13 cellular contexts compared by ENCODE assay signal in the genomic region with DNA sequence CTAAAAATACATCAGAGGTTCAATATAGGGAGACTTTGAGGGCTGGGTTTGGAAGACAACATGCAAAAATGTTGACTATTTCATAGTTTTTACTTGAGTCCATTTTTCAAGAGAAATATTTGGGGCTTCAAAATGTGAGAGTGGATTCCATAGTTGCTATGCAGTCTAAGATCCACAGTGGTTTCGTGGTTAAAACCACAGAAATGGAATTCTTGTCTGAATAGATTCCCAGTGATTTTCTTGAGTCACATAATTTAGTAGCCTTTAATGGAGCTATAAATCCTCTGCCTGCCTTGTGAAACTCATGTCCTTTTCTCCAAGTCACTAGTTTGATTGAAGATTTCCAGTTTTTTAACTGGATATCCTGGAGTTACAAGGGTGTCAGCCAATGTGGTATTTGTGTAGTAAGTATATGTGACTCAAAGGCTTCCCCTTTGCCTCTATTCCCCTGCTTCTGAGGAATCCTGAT.
DNase-seq lines count a peak whose midpoint lies in the region; ATAC-seq and TF ChIP-seq lines count a peak whose summit lies in the region.
"Had no signal": no experiment of that assay in that cellular context is flagged by ENCODE, and none has a peak within 500 bp of the region (broad histone marks: within the 10 kb centered on the region; RNA-seq: fewer than 3 reads in every experiment).

No MANE protein-coding gene starts in this region.

- H3K4me2 ChIP-seq in PC-3 (ENCODE audit: low read length), result peak overlapping the region; percentile 55

- H3K79me2 ChIP-seq in PC-3 (ENCODE audit: low read length), result no peaks in the 10 kb centered on the region

- H2AFZ ChIP-seq in PC-3 (ENCODE audit: low read length), result no peak overlapping the region

- H3K4me1 ChIP-seq in PC-3 (ENCODE audit: insufficient read depth, low read length) (peaks cover 45% of the 10 kb centered on the region), mesodermal cell (ENCODE audit: control insufficient read depth, insufficient read depth, low read length, poor library complexity, severe bottlenecking) (no peaks in the 10 kb centered on the region)
- H3K4me1 ChIP-seq: transverse colon had no signal

- H3K27ac ChIP-seq in PC-3 (ENCODE audit: low read length) (peak overlapping the region; percentile 98), mesodermal cell (ENCODE audit: low read depth, low read length, severe bottlenecking) (peak overlapping the region; percentile 46)
- H3K27ac ChIP-seq: transverse colon had no signal

- no peaks in the 10 kb centered on the region for H4K20me1 ChIP-seq in PC-3 (ENCODE audit: low read length)

- CTCF ChIA-PET in PC-3 (lab: Charles Lee), result interaction anchor here (0.5 to 0.6 kb wide), 2 partner anchors 234 to 292 kb away, joined by 3 to 4 read pairs; no protein-coding TSS in a partner anchor

- peak; percentile 71 for ATAC-seq in PC-3

- 91 to 100% methylated on average over 1 of the region's 1 CpG for WGBS in mesodermal cell (ENCODE audit: insufficient coverage in 2 of 2), 2 experiments

- in situ Hi-C loops in Caki2 (cut with HindIII; ENCODE audit: low pct_unique_long_range_greater_than_20kb, low sequenced_read_pairs), result no loop called here

- BruUV-seq in PC-3 (replicated peaks; lab: Mats Ljungman, UMichigan), result no TSS peak

- POLR2A ChIA-PET in PC-3 (lab: Charles Lee; ENCODE audit: unreplicated experiment), result interaction anchor here (0.5 to 1.0 kb wide), 4 partner anchors 32 to 95 kb away, joined by 3 to 4 read pairs (median 4); a partner anchor contains a TSS

- TF ChIP-seq CTCF in PC-3 (conservative IDR thresholded peaks at IDR 0.05; ENCODE audit: low read depth, low read length) (no peak), cardiac fibroblast (IDR thresholded peaks at IDR 0.05; ENCODE audit: low read depth, low read length) (no peak)

- H3K9me3 ChIP-seq in PC-3 (ENCODE audit: low read length) (no peaks in the 10 kb centered on the region), mesodermal cell (ENCODE audit: control insufficient read depth, low read length) (no peaks in the 10 kb centered on the region)
- H3K9me3 ChIP-seq: transverse colon had no signal

- peaks cover 12% of the 10 kb centered on the region for H3F3A ChIP-seq in PC-3 (ENCODE audit: low read length, unreplicated experiment)

- H3K4me3 ChIP-seq in PC-3 (ENCODE audit: low read length) (no peak overlapping the region), cardiac fibroblast (replicated peaks in 1 of 2; ENCODE audit: low read depth in 2 of 2, low read length in 2 of 2) (no peak overlapping the region), mesodermal cell (ENCODE audit: extremely low read depth, insufficient read depth, low read length, poor library complexity, severe bottlenecking) (no peak overlapping the region)
- H3K4me3 ChIP-seq: transverse colon had no signal

- intact Hi-C loops in PC-3 (cut with micrococcal nuclease), result loop anchor here (1.0 to 5.0 kb wide), 6 partner anchors 121 to 509 kb away; no protein-coding TSS in a partner anchor

- H3K9me2 ChIP-seq in PC-3 (replicated peaks; ENCODE audit: low read length), result no peaks in the 10 kb centered on the region

- no peaks in the 10 kb centered on the region for H3K27me3 ChIP-seq in PC-3 (ENCODE audit: low read length)
- H3K27me3 ChIP-seq: transverse colon had no signal

- H3K36me3 ChIP-seq in PC-3 (ENCODE audit: low read depth, low read length), result no peaks in the 10 kb centered on the region
- no peaks in the 10 kb centered on the region for H3K36me3 ChIP-seq in mesodermal cell (ENCODE audit: control insufficient read depth, insufficient read depth, low read length)
- H3K36me3 ChIP-seq: transverse colon had no signal

- peak overlapping the region; percentile 83 for H3K9ac ChIP-seq in PC-3 (ENCODE audit: low read length)

- DNase-seq in Caki2 (ENCODE audit: low read depth) (peak; percentile 93), PC-3 (peak; percentile 97), cardiac fibroblast (ENCODE audit: low read depth in 2 of 2) (peak; percentile 82 to 93), globus pallidus (ENCODE audit: low spot score) (no peak), DMS53 (lab: John Stamatoyannopoulos, UW) (no peak), cerebellar nuclear complex (lab: John Stamatoyannopoulos, UW) (no peak), DMS114 treated with DMSO at 0.1 percent for 48 hours (lab: John Stamatoyannopoulos, UW; ENCODE audit: unreplicated experiment) (no peak)
- DNase-seq: activated T-cell treated with anti-CD3 and anti-CD28 coated beads for 4 hours, DMS79, mesendoderm, NCI-H1436 treated with DMSO at 0.1 percent for 48 hours, transverse colon had no signal

Comparison
In these comparisons a context has a peak if more than half of its experiments do, and no peak if none do; other contexts are left out.
1. DNase-seq: peak in Caki2 (single experiment), PC-3 (single experiment) and cardiac fibroblast (2 of 2); none in globus pallidus (single experiment), DMS53 (single experiment), cerebellar nuclear complex (0 of 2) and DMS114 treated with DMSO at 0.1 percent for 48 hours (single experiment).